In the genomic region with DNA sequence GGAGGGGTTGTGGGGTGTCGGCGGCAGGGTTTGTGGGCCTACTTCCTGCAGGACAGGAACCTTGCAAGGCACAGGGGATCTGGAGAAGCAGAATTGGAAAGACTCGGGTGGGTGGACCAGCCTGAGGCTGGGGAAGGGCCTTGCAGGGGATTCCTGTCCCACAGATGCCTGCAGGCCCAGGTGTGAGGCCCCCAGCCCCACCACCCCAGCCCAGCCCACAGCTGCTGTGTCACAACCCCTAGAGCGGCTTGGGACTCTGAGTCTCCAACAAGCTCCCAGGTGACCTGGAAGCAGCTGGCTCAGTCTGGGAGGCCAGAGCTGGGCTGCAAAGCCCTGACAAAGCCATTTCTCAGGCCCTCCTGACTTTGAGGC, we compare ENCODE assay signal across 10 cellular contexts.
DNase-seq lines count a peak whose midpoint lies in the region; FAIRE-seq and TF ChIP-seq lines count a peak whose summit lies in the region.
"Had no signal": no experiment of that assay in that cellular context is flagged by ENCODE, and none has a peak within 500 bp of the region (broad histone marks: within the 10 kb centered on the region; RNA-seq: fewer than 3 reads in every experiment).

No MANE protein-coding gene starts in this region.

- H3K4me1 Mint-ChIP-seq in CD8-positive, alpha-beta memory T cell, result peaks cover 89 to 99% (median 98%) of the 10 kb centered on the region in 3 donors

- TF ChIP-seq CTCF in Loucy (conservative IDR thresholded peaks at IDR 0.05; ENCODE audit: low read length) (no peak), colonic mucosa (IDR thresholded peaks at IDR 0.05) (no peak)

- H3K27me3 ChIP-seq in CD8-positive, alpha-beta memory T cell (ENCODE audit: insufficient read depth, low read length, poor library complexity, severe bottlenecking), result no peaks in the 10 kb centered on the region
- H3K27me3 ChIP-seq in Loucy (ENCODE audit: insufficient read depth, low read length, poor library complexity, severe bottlenecking) (no peaks in the 10 kb centered on the region), colonic mucosa (no peaks in the 10 kb centered on the region), rectal smooth muscle tissue (ENCODE audit: control insufficient read depth, insufficient read depth, low read length) (no peaks in the 10 kb centered on the region)
- H3K27me3 ChIP-seq: tibial artery had no signal

- peak overlapping the region; percentile 78 for H3K9ac ChIP-seq in Loucy (ENCODE audit: low read depth, low read length, poor library complexity, severe bottlenecking)
- H3K9ac ChIP-seq in colonic mucosa (ENCODE audit: low read depth in 2 of 2, low read length in 2 of 2), result peak overlapping the region in 1 of 2 donors; percentile 57
- H3K9ac ChIP-seq in rectal smooth muscle tissue (ENCODE audit: low read length), result peak overlapping the region; percentile 27

- H3K4me3 Mint-ChIP-seq in CD8-positive, alpha-beta memory T cell, result peak overlapping the region in 6 of 7 donors; percentile 54 to 80 (median 72)

- no peaks in the 10 kb centered on the region for H3K9me3 Mint-ChIP-seq in CD8-positive, alpha-beta memory T cell

- no peaks in the 10 kb centered on the region for H3K9me3 ChIP-seq in CD8-positive, alpha-beta memory T cell (ENCODE audit: low read length)
- H3K9me3 ChIP-seq in Loucy (ENCODE audit: insufficient read depth, low read depth, low read length) (no peaks in the 10 kb centered on the region), colonic mucosa (no peaks in the 10 kb centered on the region)
- H3K9me3 ChIP-seq: tibial artery had no signal

- H2AFZ ChIP-seq in Loucy (ENCODE audit: low read length), result no peak overlapping the region

- peaks cover 0 to 5% of the 10 kb centered on the region in 2 donors for H3K27me3 Mint-ChIP-seq in CD8-positive, alpha-beta memory T cell

- H3K79me2 ChIP-seq in Loucy (ENCODE audit: insufficient read depth, low read length), result no peaks in the 10 kb centered on the region

- intact Hi-C loops in colonic mucosa (cut with DNase I), result no loop called here

- H3K4me3 ChIP-seq in CD8-positive, alpha-beta memory T cell (ENCODE audit: low read length), result peak overlapping the region; percentile 10
- H3K4me3 ChIP-seq in Loucy (ENCODE audit: low read length, poor library complexity, severe bottlenecking), result peak overlapping the region; percentile 47
- no peak overlapping the region for H3K4me3 ChIP-seq in colonic mucosa
- no peak overlapping the region for H3K4me3 ChIP-seq in rectal smooth muscle tissue (ENCODE audit: low read length)
- H3K4me3 ChIP-seq: SK-N-MC, tibial artery had no signal

- H3K36me3 Mint-ChIP-seq in CD8-positive, alpha-beta memory T cell, result no peaks in the 10 kb centered on the region

- DNase-seq in CD8-positive, alpha-beta memory T cell, result no peak
- no peak for DNase-seq in colonic mucosa
- no peak for DNase-seq in COLO829 (ENCODE audit: low spot score)
- no peak for DNase-seq in 8988T
- DNase-seq in frontal cortex (ENCODE audit: low spot score in 2 of 2), result no peak
- DNase-seq: NCI-H510A had no signal

- peaks cover 100% of the 10 kb centered on the region for H3K4me1 ChIP-seq in CD8-positive, alpha-beta memory T cell (ENCODE audit: insufficient read depth, low read length)
- H3K4me1 ChIP-seq in Loucy (ENCODE audit: insufficient read depth, low read length, poor library complexity, severe bottlenecking), result peaks cover 94% of the 10 kb centered on the region
- peaks cover 42% of the 10 kb centered on the region for H3K4me1 ChIP-seq in colonic mucosa
- H3K4me1 ChIP-seq in rectal smooth muscle tissue (ENCODE audit: control insufficient read depth, insufficient read depth, low read length), result no peaks in the 10 kb centered on the region

- peak overlapping the region; percentile 60 for H3K4me2 ChIP-seq in Loucy (ENCODE audit: low read depth, low read length, poor library complexity, severe bottlenecking)

- H3K9me2 ChIP-seq in Loucy (replicated peaks; ENCODE audit: low read depth, low read length), result no peaks in the 10 kb centered on the region

- peaks cover 11% of the 10 kb centered on the region; the same call in 1 of the 2 replicates for H3F3A ChIP-seq in Loucy (ENCODE audit: low read depth)

- H4K20me1 ChIP-seq in Loucy (ENCODE audit: insufficient read depth, low read length, poor library complexity, severe bottlenecking), result no peaks in the 10 kb centered on the region

- H3K27ac Mint-ChIP-seq in CD8-positive, alpha-beta memory T cell, result peak overlapping the region; percentile 91 to 100 (median 100)

- POLR2A ChIA-PET in CD8-positive, alpha-beta memory T cell (lab: Charles Lee), result interaction anchor here (0.7 to 14.8 kb wide), 12 partner anchors 8 to 90 kb away, joined by 4 to 590 read pairs (median 6); partner anchors contain the start of gene ZFP36L2

- CTCF ChIA-PET in CD8-positive, alpha-beta memory T cell (lab: Charles Lee), result interaction anchor here (0.9 to 21.7 kb wide), 11 partner anchors 8 to 351 kb away, joined by 3 to 820 read pairs (median 7); partner anchors contain the start of gene ZFP36L2

- H3K36me3 ChIP-seq in CD8-positive, alpha-beta memory T cell (ENCODE audit: insufficient read depth, low read length), result no peaks in the 10 kb centered on the region
- H3K36me3 ChIP-seq in Loucy (ENCODE audit: insufficient read depth, low read length), result no peaks in the 10 kb centered on the region
- H3K36me3 ChIP-seq in colonic mucosa, result no peaks in the 10 kb centered on the region
- no peaks in the 10 kb centered on the region for H3K36me3 ChIP-seq in rectal smooth muscle tissue (ENCODE audit: control insufficient read depth, insufficient read depth, low read length)
- H3K36me3 ChIP-seq: tibial artery had no signal

- FAIRE-seq in frontal cortex (lab: Jason Lieb, UNC), result no peak

- H3K27ac ChIP-seq in CD8-positive, alpha-beta memory T cell (ENCODE audit: low read depth, low read length), result peak overlapping the region; percentile 71
- H3K27ac ChIP-seq in colonic mucosa (peak overlapping the region; percentile 63), rectal smooth muscle tissue (ENCODE audit: low read depth, low read length) (no peak overlapping the region)
- H3K27ac ChIP-seq: SK-N-MC, tibial artery had no signal

Comparison
In these comparisons a context has a peak if more than half of its experiments do, and no peak if none do; other contexts are left out.
1. H3K4me3 ChIP-seq: peak in CD8-positive, alpha-beta memory T cell (single experiment) and Loucy (single experiment); none in colonic mucosa (single experiment) and rectal smooth muscle tissue (single experiment).